12 cellular contexts compared by ENCODE assay signal in the genomic region with DNA sequence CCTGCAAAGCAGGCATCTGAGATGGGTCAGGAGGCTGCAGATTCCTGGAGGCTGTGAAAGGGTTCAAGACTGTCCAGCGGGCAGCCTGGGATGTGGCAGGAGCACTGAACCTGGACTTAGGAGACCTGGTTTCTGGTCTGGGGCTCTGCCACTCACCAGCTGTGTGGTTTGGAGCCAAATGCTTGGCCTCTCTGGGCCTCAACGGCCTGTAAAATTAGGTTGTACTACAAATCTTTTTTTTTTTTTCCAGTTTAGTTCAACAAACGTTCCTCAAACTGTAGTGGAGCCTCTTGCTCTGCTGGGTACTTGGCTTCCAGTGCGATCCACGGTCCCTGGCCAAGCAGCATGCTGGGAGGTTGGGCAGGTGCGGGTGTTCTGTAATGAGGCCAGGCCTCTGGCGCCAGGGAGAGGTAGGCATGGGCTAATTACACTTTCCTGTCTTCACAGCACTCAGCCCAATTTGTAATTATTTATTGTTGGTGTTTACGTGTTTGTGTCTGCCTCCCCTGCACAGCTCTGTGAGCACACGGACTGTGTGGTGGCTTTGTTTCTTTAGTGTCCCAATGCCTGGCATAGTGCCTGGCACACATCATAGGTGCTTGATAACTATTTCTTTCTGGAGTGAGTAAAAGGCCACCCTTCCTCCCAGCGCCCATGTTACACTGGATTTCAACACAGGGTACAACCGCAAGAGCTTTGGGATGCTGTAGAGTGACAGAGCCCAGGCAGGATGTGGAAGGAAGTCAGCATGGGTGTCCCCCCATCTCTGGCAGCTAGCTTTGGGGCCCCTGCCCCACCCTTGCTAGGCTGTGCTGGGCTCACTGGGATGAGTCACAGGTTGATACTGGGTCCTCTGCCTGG. TPM values are rescaled to one million over a fixed set of nuclear protein-coding genes. Genes with fewer than 3 reads are reported as not detected.
A peak's percentile ranks its signal among the peaks of the same experiment; 100 is the strongest.
DNase-seq lines count a peak whose midpoint lies in the region; ATAC-seq and TF ChIP-seq lines count a peak whose summit lies in the region.
"Had no signal": no experiment of that assay in that cellular context is flagged by ENCODE, and none has a peak within 500 bp of the region (broad histone marks: within the 10 kb centered on the region; RNA-seq: fewer than 3 reads in every experiment).

No MANE protein-coding gene starts in this region.

- H3K9me3 ChIP-seq in HCT116 (ENCODE audit: control insufficient read depth in 1 of 2, insufficient read depth in 1 of 2, low read depth in 1 of 2, low read length in 2 of 2) (no peaks in the 10 kb centered on the region), sigmoid colon (no peaks in the 10 kb centered on the region)

- TF ChIP-seq CTCF in HCT116 (IDR thresholded peaks at IDR 0.05 in 2 of 3, conservative IDR thresholded peaks at IDR 0.05 in 1 of 3; ENCODE audit: borderline replicate concordance in 1 of 3, insufficient read depth in 1 of 3, low read depth in 2 of 3, low read length in 2 of 3): no peak
- TF ChIP-seq CTCF in sigmoid colon (IDR thresholded peaks at IDR 0.05): no peak

- POLR2A ChIA-PET in HCT116 (lab: Charles Lee): no interaction called here

- H3K27ac ChIP-seq in HCT116 (ENCODE audit: low read depth, low read length) (no peak overlapping the region), sigmoid colon (peak overlapping the region in 3 of 4 donors; percentile 28 to 59 (median 30))

- no peaks in the 10 kb centered on the region for H3K79me2 ChIP-seq in HCT116 (ENCODE audit: insufficient read depth, low read length)

- peak overlapping the region; percentile 11; the same call in 1 of the 2 replicates for H3K9ac ChIP-seq in HCT116 (ENCODE audit: low read length)

- ATAC-seq in HCT116 (no peak), esophagus mucosa (peak; percentile 10), GM18505 (IDR thresholded peaks at IDR 0.05; ENCODE audit: unreplicated experiment) (no peak), HG02763 (IDR thresholded peaks at IDR 0.05; ENCODE audit: unreplicated experiment) (no peak)
- ATAC-seq: PC-3 had no signal

- no peak overlapping the region for H3K27ac Mint-ChIP-seq in activated T-helper 2 cell treated with anti-CD3 and anti-CD28 coated beads, Interferon-gamma antibody, Interleukin-2, Interleukin-4, amounts not matched to agents 10 μg/mL and 5 μg/mL and 100 μg/mL, durations not matched to agents 14 hours and 24 hours and 36 hours
- H3K27ac Mint-ChIP-seq: activated naive CD8-positive, alpha-beta T cell; endodermal cell had no signal

- H3K36me3 Mint-ChIP-seq in activated T-helper 2 cell treated with anti-CD3 and anti-CD28 coated beads, Interferon-gamma antibody, Interleukin-2, Interleukin-4, amounts not matched to agents 10 μg/mL and 5 μg/mL and 100 μg/mL, durations not matched to agents 14 hours and 24 hours and 36 hours (ENCODE audit: low read depth): no peaks in the 10 kb centered on the region
- H3K36me3 Mint-ChIP-seq: activated naive CD8-positive, alpha-beta T cell had no signal

- peaks cover 1% of the 10 kb centered on the region for H3K27me3 Mint-ChIP-seq in activated T-helper 2 cell treated with anti-CD3 and anti-CD28 coated beads, Interferon-gamma antibody, Interleukin-2, Interleukin-4, amounts not matched to agents 10 μg/mL and 5 μg/mL and 100 μg/mL, durations not matched to agents 14 hours and 24 hours and 36 hours (ENCODE audit: low read depth)

- H3K4me1 ChIP-seq in HCT116 (ENCODE audit: control insufficient read depth in 1 of 2, insufficient read depth in 2 of 2, low read length in 2 of 2): peaks cover 30 to 62% of the 10 kb centered on the region in 2 experiments
- peaks cover 0 to 30% (median 25%) of the 10 kb centered on the region in 4 donors for H3K4me1 ChIP-seq in sigmoid colon

- intact Hi-C loops in HCT116 (cut with micrococcal nuclease): no loop called here
- intact Hi-C loops in sigmoid colon (cut with DNase I): no loop called here
- intact Hi-C loops in activated T-helper 2 cell treated with anti-CD3 and anti-CD28 coated beads, Interferon-gamma antibody, Interleukin-2, Interleukin-4, amounts not matched to agents 10 μg/mL and 5 μg/mL and 100 μg/mL, durations not matched to agents 14 hours and 24 hours and 36 hours (cut with micrococcal nuclease): no loop called here

- H3K4me3 ChIP-seq in HCT116 (replicated peaks in 1 of 2; ENCODE audit: low read depth in 1 of 2, low read length in 2 of 2) (no peak overlapping the region), sigmoid colon (no peak overlapping the region)

- CTCF ChIA-PET in HCT116 (lab: Charles Lee): no interaction called here

- H3K4me1 Mint-ChIP-seq in activated T-helper 2 cell treated with anti-CD3 and anti-CD28 coated beads, Interferon-gamma antibody, Interleukin-2, Interleukin-4, amounts not matched to agents 10 μg/mL and 5 μg/mL and 100 μg/mL, durations not matched to agents 14 hours and 24 hours and 36 hours (ENCODE audit: low read depth): peaks cover 4% of the 10 kb centered on the region

- 0 out of 2 replicates have a peak overlapping the region, but pooled peaks have one; percentile 23 for H3K4me2 ChIP-seq in HCT116 (ENCODE audit: low read length)

- no peak overlapping the region for H3K4me3 Mint-ChIP-seq in activated T-helper 2 cell treated with anti-CD3 and anti-CD28 coated beads, Interferon-gamma antibody, Interleukin-2, Interleukin-4, amounts not matched to agents 10 μg/mL and 5 μg/mL and 100 μg/mL, durations not matched to agents 14 hours and 24 hours and 36 hours (ENCODE audit: low read depth)
- H3K4me3 Mint-ChIP-seq: activated naive CD8-positive, alpha-beta T cell; endodermal cell had no signal

- H3K9me2 ChIP-seq in HCT116 (ENCODE audit: insufficient read depth): no peaks in the 10 kb centered on the region

- no TSS peak for BruUV-seq in HCT116 (replicated peaks; lab: Mats Ljungman, UMichigan)

- RAD21 ChIA-PET in HCT116 (lab: Charles Lee; ENCODE audit: low non-redundant PET in 1 of 2, low total read pairs in 2 of 2, uncharacterized antibody in 2 of 2, unreplicated experiment in 2 of 2): no interaction called here

- no peaks in the 10 kb centered on the region for H4K20me1 ChIP-seq in HCT116 (ENCODE audit: insufficient read depth)

- no peak overlapping the region for H2AFZ ChIP-seq in HCT116 (ENCODE audit: low read depth, low read length, poor library complexity, severe bottlenecking)

- DNase-seq in HCT116 (ENCODE audit: low read depth, low spot score) (no peak), NCI-H69 (lab: John Stamatoyannopoulos, UW) (peak; percentile 76), sigmoid colon (peak; percentile 75), NCI-H510A (lab: John Stamatoyannopoulos, UW) (no peak)
- no peak for DNase-seq in activated T-helper 2 cell treated with anti-CD3 and anti-CD28 coated beads, Interferon-gamma antibody, Interleukin-2, Interleukin-4, amounts not matched to agents 10 μg/mL and 5 μg/mL and 100 μg/mL, durations not matched to agents 14 hours and 24 hours and 36 hours (ENCODE audit: low spot score)
- DNase-seq: endodermal cell, occipital lobe, PC-3 had no signal

- TF ChIP-seq RAD21 in HCT116 (IDR thresholded peaks at IDR 0.05; ENCODE audit: low read depth): no peak

- no peaks in the 10 kb centered on the region for H3K9me3 Mint-ChIP-seq in activated T-helper 2 cell treated with anti-CD3 and anti-CD28 coated beads, Interferon-gamma antibody, Interleukin-2, Interleukin-4, amounts not matched to agents 10 μg/mL and 5 μg/mL and 100 μg/mL, durations not matched to agents 14 hours and 24 hours and 36 hours
- H3K9me3 Mint-ChIP-seq: endodermal cell had no signal

- WGBS in sigmoid colon, 2 donors: 70 to 72% methylated on average over 11 of the region's 11 CpGs

- H3K27me3 ChIP-seq in HCT116 (ENCODE audit: insufficient read depth, low read length) (no peaks in the 10 kb centered on the region), sigmoid colon (no peaks in the 10 kb centered on the region)

- no peak for TF ChIP-seq EP300 in sigmoid colon (IDR thresholded peaks at IDR 0.05)

- TF ChIP-seq POLR2A in HCT116 (IDR thresholded peaks at IDR 0.05; ENCODE audit: borderline replicate concordance, extremely low read depth, insufficient read depth, insufficient read length) (no peak), sigmoid colon (IDR thresholded peaks at IDR 0.05) (no peak), GM18505 (IDR thresholded peaks at IDR 0.05; ENCODE audit: borderline replicate concordance, extremely low read depth, insufficient read depth, insufficient read length) (no peak)

- no peaks in the 10 kb centered on the region for H3K36me3 ChIP-seq in HCT116 (ENCODE audit: control insufficient read depth in 1 of 2, insufficient read depth in 2 of 2, low read length in 2 of 2)
- no peaks in the 10 kb centered on the region for H3K36me3 ChIP-seq in sigmoid colon

TF ChIP-seq in HCT116, 20 proteins besides CTCF, POLR2A, EP300 and RAD21 (continues in another document):
- TF ChIP-seq EGR1 (IDR thresholded peaks at IDR 0.05; ENCODE audit: low read depth) (no peak), POLR2AphosphoS5 (IDR thresholded peaks at IDR 0.05; ENCODE audit: low read depth, low read length) (no peak), SRF (IDR thresholded peaks at IDR 0.05; ENCODE audit: low read depth) (no peak), TCF7L2 (IDR thresholded peaks at IDR 0.05; ENCODE audit: borderline replicate concordance, extremely low read depth, insufficient read depth, insufficient read length) (no peak), SIN3A (IDR thresholded peaks at IDR 0.05; ENCODE audit: low read depth) (no peak), FOSL1 (IDR thresholded peaks at IDR 0.05; ENCODE audit: low read depth) (no peak), CBX3 (IDR thresholded peaks at IDR 0.05; ENCODE audit: low read depth) (no peak), ELF1 (IDR thresholded peaks at IDR 0.05; ENCODE audit: borderline replicate concordance, low read depth) (no peak), EZH2phosphoT487 (IDR thresholded peaks at IDR 0.05; ENCODE audit: borderline replicate concordance) (no peak)
- TF ChIP-seq, protein P1, sequence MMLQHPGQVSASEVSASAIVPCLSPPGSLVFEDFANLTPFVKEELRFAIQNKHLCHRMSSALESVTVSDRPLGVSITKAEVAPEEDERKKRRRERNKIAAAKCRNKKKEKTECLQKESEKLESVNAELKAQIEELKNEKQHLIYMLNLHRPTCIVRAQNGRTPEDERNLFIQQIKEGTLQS (IDR thresholded peaks at IDR 0.05): no peak

RNA-seq across cellular contexts. Expression of a gene that starts 5.8 kb away (rescaled TPM):
- 8.8 TPM for total RNA-seq in HCT116 (2021; ENCODE audit: unreplicated experiment)
- 14.4 and 24.3 TPM in 2 replicates for polyA plus RNA-seq in HCT116 (2012)
- 17.9 TPM for total RNA-seq in esophagus mucosa
- not detected for total RNA-seq in sigmoid colon
- under 1 TPM in 2 of 3 donors, not detected in 1; under 0.01 to 0.34 TPM for polyA plus RNA-seq in sigmoid colon
- not detected in 2 replicates for total RNA-seq in activated T-helper 2 cell treated with anti-CD3 and anti-CD28 coated beads, Interferon-gamma antibody, Interleukin-2, Interleukin-4, amounts not matched to agents 10 μg/mL and 5 μg/mL and 100 μg/mL, durations not matched to agents 14 hours and 24 hours and 36 hours
- total RNA-seq: occipital lobe had no signal

RNA-seq across cellular contexts. Expression of a gene that starts 35.4 kb away (rescaled TPM):
- total RNA-seq in HCT116 (2021; ENCODE audit: unreplicated experiment) (72.6 TPM), esophagus mucosa (113 TPM), sigmoid colon (1 to 10 TPM in 1 of 4 donors, under 1 TPM in 1, not detected in 2; 0.27 to 3.2 TPM)
- 96.4 and 207 TPM in 2 replicates for polyA plus RNA-seq in HCT116 (2012)
- 10 to 100 TPM in 1 of 3 donors, 1 to 10 TPM in 2; 1.2 to 12.0 (median 2.4) TPM for polyA plus RNA-seq in sigmoid colon
- total RNA-seq in activated T-helper 2 cell treated with anti-CD3 and anti-CD28 coated beads, Interferon-gamma antibody, Interleukin-2, Interleukin-4, amounts not matched to agents 10 μg/mL and 5 μg/mL and 100 μg/mL, durations not matched to agents 14 hours and 24 hours and 36 hours: 4.2 and 4.7 TPM in 2 replicates
- total RNA-seq: occipital lobe had no signal

Comparison
In these comparisons a context has a peak if more than half of its experiments do, and no peak if none do; other contexts are left out.
1. DNase-seq: peak in NCI-H69 (single experiment) and sigmoid colon (single experiment); none in HCT116 (single experiment), NCI-H510A (single experiment) and activated T-helper 2 cell treated with anti-CD3 and anti-CD28 coated beads, Interferon-gamma antibody, Interleukin-2, Interleukin-4, amounts not matched to agents 10 μg/mL and 5 μg/mL and 100 μg/mL, durations not matched to agents 14 hours and 24 hours and 36 hours (single experiment).
2. RNA of a gene that starts 35.4 kb away (total RNA-seq): 113 TPM in esophagus mucosa (single experiment) and 72.6 TPM in HCT116 (single experiment); 4.2 to 4.7 TPM in activated T-helper 2 cell treated with anti-CD3 and anti-CD28 coated beads, Interferon-gamma antibody, Interleukin-2, Interleukin-4, amounts not matched to agents 10 μg/mL and 5 μg/mL and 100 μg/mL, durations not matched to agents 14 hours and 24 hours and 36 hours and 0.27 to 3.2 TPM in sigmoid colon; every median in the first group is over 10 times any median in the second.